ENCODE assay signal across 8 cellular contexts in genomic region chr10:24724381-24725228, GRCh38. TPM values are rescaled to one million over a fixed set of nuclear protein-coding genes. Genes with fewer than 3 reads are reported as not detected.
DNase-seq lines count a peak whose midpoint lies in the region; ATAC-seq and TF ChIP-seq lines count a peak whose summit lies in the region.

No MANE protein-coding gene starts in this region.

- H3K36me3 Mint-ChIP-seq in T-helper 17 cell (ENCODE audit: low read depth): no peaks in the 10 kb centered on the region

- 1% methylated on average over 52 of the region's 52 CpGs for WGBS in prostate gland
- 1% methylated on average over 52 of the region's 52 CpGs for WGBS in urinary bladder

- H3K27me3 Mint-ChIP-seq in T-helper 17 cell: no peaks in the 10 kb centered on the region

- H3K4me3 Mint-ChIP-seq in T-helper 17 cell: peak overlapping the region; percentile 93

- DNase-seq in NCI-H1694 treated with DMSO at 0.1 percent for 48 hours (lab: John Stamatoyannopoulos, UW) (peak; percentile 91), T-helper 17 cell (peak; percentile 87 to 93 (median 90)), right atrium auricular region (ENCODE audit: low spot score) (peak; percentile 99), prostate gland (ENCODE audit: low spot score) (peak; percentile 99)

- H3K4me1 ChIP-seq in right atrium auricular region (peaks cover 0 to 15% of the 10 kb centered on the region in 2 donors), prostate gland (replicated peaks) (no peaks in the 10 kb centered on the region), urinary bladder (ENCODE audit: insufficient read depth) (no peaks in the 10 kb centered on the region)

- H3K36me3 ChIP-seq in right atrium auricular region (no peaks in the 10 kb centered on the region), prostate gland (no peaks in the 10 kb centered on the region), urinary bladder (ENCODE audit: insufficient read depth) (no peaks in the 10 kb centered on the region)

- H3K4me3 ChIP-seq in right atrium auricular region: peak overlapping the region; percentile 68 to 76
- H3K4me3 ChIP-seq in prostate gland: peak overlapping the region; percentile 68 to 73
- peak overlapping the region; percentile 98 for H3K4me3 ChIP-seq in urinary bladder (ENCODE audit: low read depth, low read length)

- H3K4me1 Mint-ChIP-seq in T-helper 17 cell: peaks cover 4% of the 10 kb centered on the region

- peak; percentile 81 for ATAC-seq in GM18499 (IDR thresholded peaks at IDR 0.05; ENCODE audit: insufficient read depth, unreplicated experiment)
- ATAC-seq in HG02938 (IDR thresholded peaks at IDR 0.05; ENCODE audit: unreplicated experiment): peak; percentile 83
- ATAC-seq in T-helper 17 cell: peak; percentile 93

- TF ChIP-seq POLR2A in prostate gland (IDR thresholded peaks at IDR 0.05): peak; percentile 97

- peak overlapping the region; percentile 95 for H3K27ac ChIP-seq in angular gyrus (ENCODE audit: low read depth, low read length)
- peak overlapping the region; percentile 96 to 97 for H3K27ac ChIP-seq in right atrium auricular region
- H3K27ac ChIP-seq in prostate gland: peak overlapping the region; percentile 93 to 96
- peak overlapping the region; percentile 81 for H3K27ac ChIP-seq in urinary bladder (ENCODE audit: low read depth)

- H3K27ac Mint-ChIP-seq in T-helper 17 cell: peak overlapping the region; percentile 83

- intact Hi-C loops in prostate gland (cut with DNase I): loop anchor here (5.0 kb wide), 2 partner anchors 228 to 293 kb away; partner anchors contain the start of genes ENKUR, PRTFDC1 and THNSL1

- H3K27me3 ChIP-seq in right atrium auricular region (no peaks in the 10 kb centered on the region), prostate gland (replicated peaks; ENCODE audit: insufficient read depth) (no peaks in the 10 kb centered on the region)

- no peak for TF ChIP-seq CTCF in right atrium auricular region (IDR thresholded peaks at IDR 0.05)
- TF ChIP-seq CTCF in prostate gland (IDR thresholded peaks at IDR 0.05): peak in 1 of 4 experiments; percentile 3

- H3K9me3 ChIP-seq in T-helper 17 cell (ENCODE audit: control insufficient read depth, low read length, poor library complexity, severe bottlenecking) (no peaks in the 10 kb centered on the region), right atrium auricular region (no peaks in the 10 kb centered on the region), prostate gland (no peaks in the 10 kb centered on the region)

RNA-seq across cellular contexts. Expression of gene ARHGAP21, which starts 0.9 kb away (rescaled TPM):
- 10 to 100 TPM; 26.6 to 71.2 TPM for total RNA-seq in T-helper 17 cell
- 10 to 100 TPM; 45.0 to 46.3 TPM for total RNA-seq in right atrium auricular region
- 10 to 100 TPM; 42.3 to 44.3 TPM for total RNA-seq in prostate gland
- 233 TPM for total RNA-seq in urinary bladder
- 33.7 TPM for polyA plus RNA-seq in urinary bladder

Comparison
In these comparisons a context has a peak if more than half of its experiments do, and no peak if none do; other contexts are left out.
1. Peak in every context shown above with its lines: DNase-seq, ATAC-seq, H3K4me3 ChIP-seq and H3K27ac ChIP-seq.